ENCODE assay signal across 1 cellular context in the genomic region with DNA sequence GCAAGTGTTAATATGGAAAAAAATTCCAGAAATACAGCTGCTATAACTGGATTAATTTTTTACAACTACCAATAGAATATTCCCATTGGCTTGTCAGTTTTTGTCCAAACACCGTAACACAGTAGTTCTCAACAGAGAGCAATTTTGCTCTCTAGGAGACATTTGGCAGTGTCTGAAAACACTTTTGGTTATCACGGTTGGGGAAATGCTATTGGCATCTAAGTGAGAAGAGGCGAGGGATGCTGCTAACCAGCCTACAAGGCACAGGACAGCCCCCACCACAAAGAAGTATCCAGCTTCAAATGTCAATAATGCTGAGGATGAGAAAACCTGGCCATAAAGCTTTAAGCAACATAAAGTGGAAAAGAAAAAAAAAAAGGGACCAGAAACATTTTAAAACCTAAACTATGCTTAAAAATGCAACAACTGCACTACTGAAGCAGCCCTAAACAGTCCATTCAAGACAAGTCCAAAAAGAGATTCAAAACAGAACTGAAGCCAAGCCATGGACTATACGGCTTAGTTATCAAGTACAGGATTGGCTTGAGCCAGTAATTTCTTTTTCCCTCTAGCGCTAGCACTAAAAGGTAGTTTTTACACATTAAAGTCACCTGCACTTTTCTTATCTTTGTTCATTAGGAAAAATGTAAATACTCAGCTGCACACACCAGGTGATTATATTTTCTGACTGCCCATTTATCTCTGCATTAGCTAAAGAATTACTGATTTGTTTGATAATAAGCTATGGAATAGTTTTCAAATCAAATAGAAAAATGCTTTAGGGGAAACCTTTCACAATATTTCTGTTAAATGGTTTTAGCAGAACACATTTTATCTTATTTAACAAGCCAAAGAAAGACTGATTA.
A peak's percentile ranks its signal among the peaks of the same experiment; 100 is the strongest.
TF ChIP-seq lines count a peak whose summit lies in the region.

No MANE protein-coding gene starts in this region.

TF ChIP-seq in SK-N-SH, 30 proteins besides CTCF, POLR2A, EP300 and RAD21:
- no peak for TF ChIP-seq NRF1 (IDR thresholded peaks at IDR 0.05; ENCODE audit: low read depth, low read length)
- TF ChIP-seq, protein P1, sequence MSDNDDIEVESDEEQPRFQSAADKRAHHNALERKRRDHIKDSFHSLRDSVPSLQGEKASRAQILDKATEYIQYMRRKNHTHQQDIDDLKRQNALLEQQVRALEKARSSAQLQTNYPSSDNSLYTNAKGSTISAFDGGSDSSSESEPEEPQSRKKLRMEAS (IDR thresholded peaks at IDR 0.05; ENCODE audit: low read depth), result no peak
- TF ChIP-seq FOXM1 (IDR thresholded peaks at IDR 0.05; ENCODE audit: low read depth), result no peak
- TF ChIP-seq, protein P2, sequence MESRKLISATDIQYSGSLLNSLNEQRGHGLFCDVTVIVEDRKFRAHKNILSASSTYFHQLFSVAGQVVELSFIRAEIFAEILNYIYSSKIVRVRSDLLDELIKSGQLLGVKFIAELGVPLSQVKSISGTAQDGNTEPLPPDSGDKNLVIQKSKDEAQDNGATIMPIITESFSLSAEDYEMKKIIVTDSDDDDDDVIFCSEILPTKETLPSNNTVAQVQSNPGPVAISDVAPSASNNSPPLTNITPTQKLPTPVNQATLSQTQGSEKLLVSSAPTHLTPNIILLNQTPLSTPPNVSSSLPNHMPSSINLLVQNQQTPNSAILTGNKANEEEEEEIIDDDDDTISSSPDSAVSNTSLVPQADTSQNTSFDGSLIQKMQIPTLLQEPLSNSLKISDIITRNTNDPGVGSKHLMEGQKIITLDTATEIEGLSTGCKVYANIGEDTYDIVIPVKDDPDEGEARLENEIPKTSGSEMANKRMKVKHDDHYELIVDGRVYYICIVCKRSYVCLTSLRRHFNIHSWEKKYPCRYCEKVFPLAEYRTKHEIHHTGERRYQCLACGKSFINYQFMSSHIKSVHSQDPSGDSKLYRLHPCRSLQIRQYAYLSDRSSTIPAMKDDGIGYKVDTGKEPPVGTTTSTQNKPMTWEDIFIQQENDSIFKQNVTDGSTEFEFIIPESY (IDR thresholded peaks at IDR 0.05; ENCODE audit: borderline replicate concordance, low read depth), result no peak
- TF ChIP-seq SMC3 (IDR thresholded peaks at IDR 0.05; ENCODE audit: low read depth, low read length), result no peak
- no peak for TF ChIP-seq ELF1 (IDR thresholded peaks at IDR 0.05)
- TF ChIP-seq FOXJ3 (CRISPR knock-in tag; IDR thresholded peaks at IDR 0.05), result peak; percentile 67
- peak; percentile 99 for TF ChIP-seq GATA2 (CRISPR knock-in tag; IDR thresholded peaks at IDR 0.05)
- TF ChIP-seq SIN3A (IDR thresholded peaks at IDR 0.05; ENCODE audit: borderline replicate concordance, low read depth, low read length), result no peak
- TF ChIP-seq RCOR1 (IDR thresholded peaks at IDR 0.05; ENCODE audit: low read length), result peak; percentile 83; the same call in 1 of the 2 replicates
- TF ChIP-seq, protein P3, sequence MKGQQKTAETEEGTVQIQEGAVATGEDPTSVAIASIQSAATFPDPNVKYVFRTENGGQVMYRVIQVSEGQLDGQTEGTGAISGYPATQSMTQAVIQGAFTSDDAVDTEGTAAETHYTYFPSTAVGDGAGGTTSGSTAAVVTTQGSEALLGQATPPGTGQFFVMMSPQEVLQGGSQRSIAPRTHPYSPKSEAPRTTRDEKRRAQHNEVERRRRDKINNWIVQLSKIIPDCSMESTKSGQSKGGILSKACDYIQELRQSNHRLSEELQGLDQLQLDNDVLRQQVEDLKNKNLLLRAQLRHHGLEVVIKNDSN (IDR thresholded peaks at IDR 0.05; ENCODE audit: borderline replicate concordance, low read depth), result no peak
- TF ChIP-seq, protein P4, sequence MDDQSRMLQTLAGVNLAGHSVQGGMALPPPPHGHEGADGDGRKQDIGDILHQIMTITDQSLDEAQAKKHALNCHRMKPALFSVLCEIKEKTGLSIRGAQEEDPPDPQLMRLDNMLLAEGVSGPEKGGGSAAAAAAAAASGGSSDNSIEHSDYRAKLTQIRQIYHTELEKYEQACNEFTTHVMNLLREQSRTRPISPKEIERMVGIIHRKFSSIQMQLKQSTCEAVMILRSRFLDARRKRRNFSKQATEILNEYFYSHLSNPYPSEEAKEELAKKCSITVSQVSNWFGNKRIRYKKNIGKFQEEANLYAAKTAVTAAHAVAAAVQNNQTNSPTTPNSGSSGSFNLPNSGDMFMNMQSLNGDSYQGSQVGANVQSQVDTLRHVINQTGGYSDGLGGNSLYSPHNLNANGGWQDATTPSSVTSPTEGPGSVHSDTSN (IDR thresholded peaks at IDR 0.05), result no peak
- no peak for TF ChIP-seq GABPA (IDR thresholded peaks at IDR 0.05; ENCODE audit: low read depth)
